Comparison of ENCODE assay signal across 1 cellular context in genomic region chr14:69133206-69134125, GRCh38.
TF ChIP-seq lines count a peak whose summit lies in the region.

No MANE protein-coding gene starts in this region.

TF ChIP-seq in K562, 482 proteins besides CTCF, POLR2A, EP300 and RAD21 (continued from another document and continues in another):
- TF ChIP-seq E2F5 (CRISPR knock-in tag; IDR thresholded peaks at IDR 0.05) (no peak), GATA2 (CRISPR knock-in tag; IDR thresholded peaks at IDR 0.05) (no peak), ZNF586 (CRISPR knock-in tag; conservative IDR thresholded peaks at IDR 0.05) (no peak), AFF1 (IDR thresholded peaks at IDR 0.05; ENCODE audit: low read depth in 1 of 2, partially characterized antibody in 2 of 2) (no peak), BCOR (IDR thresholded peaks at IDR 0.05) (no peak), HNRNPLL (IDR thresholded peaks at IDR 0.05; ENCODE audit: low read depth, low read length, poor library complexity, severe bottlenecking) (no peak), ZNF316 (IDR thresholded peaks at IDR 0.05) (peak; percentile 72), PTBP1 (IDR thresholded peaks at IDR 0.05; ENCODE audit: low read depth, low read length) (no peak), ZNF12 (CRISPR knock-in tag; IDR thresholded peaks at IDR 0.05) (no peak), ADNP (tag; IDR thresholded peaks at IDR 0.05) (no peak), RFX1 (IDR thresholded peaks at IDR 0.05) (peak; percentile 54), MAFK (IDR thresholded peaks at IDR 0.05; ENCODE audit: low read length) (no peak), KLF1 (tag; IDR thresholded peaks at IDR 0.05) (no peak), ZZZ3 (IDR thresholded peaks at IDR 0.05) (no peak), ZNF41 (CRISPR knock-in tag; conservative IDR thresholded peaks at IDR 0.05) (no peak), ZNF584 (CRISPR knock-in tag; IDR thresholded peaks at IDR 0.05; ENCODE audit: low read depth) (no peak), ZMIZ1 (IDR thresholded peaks at IDR 0.05; ENCODE audit: low read depth in 2 of 2, low read length in 2 of 2) (no peak), NCOA2 (IDR thresholded peaks at IDR 0.05; ENCODE audit: partially characterized antibody in 2 of 2) (no peak), HDGF (IDR thresholded peaks at IDR 0.05) (no peak), NR0B1 (IDR thresholded peaks at IDR 0.05; ENCODE audit: partially characterized antibody) (no peak), POLR3A (IDR thresholded peaks at IDR 0.05; ENCODE audit: borderline replicate concordance, extremely low read depth, insufficient read depth, insufficient read length) (no peak), STAT5A (IDR thresholded peaks at IDR 0.05; ENCODE audit: borderline replicate concordance, low read length) (no peak), KLF16 (IDR thresholded peaks at IDR 0.05) (no peak), GABPB1 (CRISPR knock-in tag; IDR thresholded peaks at IDR 0.05) (no peak), ZNF274 (IDR thresholded peaks at IDR 0.05; ENCODE audit: borderline replicate concordance, low read depth, low read length) (no peak), MEF2D (tag; conservative IDR thresholded peaks at IDR 0.05; ENCODE audit: low read depth) (no peak), RNF219 (CRISPR knock-in tag; IDR thresholded peaks at IDR 0.05) (no peak), EHMT2 (IDR thresholded peaks at IDR 0.05) (no peak), NR4A1 (CRISPR knock-in tag; IDR thresholded peaks at IDR 0.05) (no peak), NR4A1 (tag; IDR thresholded peaks at IDR 0.05) (no peak), MNT (conservative IDR thresholded peaks at IDR 0.05) (no peak), MTA2 (IDR thresholded peaks at IDR 0.05; ENCODE audit: low read depth) (no peak), SMAD4 (CRISPR knock-in tag; conservative IDR thresholded peaks at IDR 0.05) (peak; percentile 53), ZBTB2 (IDR thresholded peaks at IDR 0.05) (no peak), PURB (CRISPR knock-in tag; IDR thresholded peaks at IDR 0.05; ENCODE audit: low read depth) (no peak), ZNF24 (IDR thresholded peaks at IDR 0.05) (no peak), SOX6 (IDR thresholded peaks at IDR 0.05) (no peak), ZBTB1 (CRISPR knock-in tag; IDR thresholded peaks at IDR 0.05; ENCODE audit: borderline replicate concordance, low read depth) (no peak), KLF6 (CRISPR knock-in tag; IDR thresholded peaks at IDR 0.05; ENCODE audit: borderline replicate concordance) (no peak), GTF2F1 (IDR thresholded peaks at IDR 0.05; ENCODE audit: low read depth, low read length) (no peak), ZNF609 (CRISPR knock-in tag; IDR thresholded peaks at IDR 0.05; ENCODE audit: borderline replicate concordance) (no peak), NCOA6 (IDR thresholded peaks at IDR 0.05) (no peak), SRSF7 (optimal IDR thresholded peaks at IDR 0.05; ENCODE audit: low read depth, low read length) (no peak), E2F4 (CRISPR knock-in tag; IDR thresholded peaks at IDR 0.05; ENCODE audit: low read depth) (no peak), NCOA1 (IDR thresholded peaks at IDR 0.05; ENCODE audit: low read depth) (no peak)
